In genomic region chr10:78802866-78803265, GRCh38 we compare ENCODE assay signal across 10 cellular contexts.
DNase-seq lines count a peak whose midpoint lies in the region; ATAC-seq lines count a peak whose summit lies in the region.
"Had no signal": no experiment of that assay in that cellular context is flagged by ENCODE, and none has a peak within 500 bp of the region (broad histone marks: within the 10 kb centered on the region; RNA-seq: fewer than 3 reads in every experiment).

No MANE protein-coding gene starts in this region.

- peaks cover 0 to 6% (median 0%) of the 10 kb centered on the region in 3 donors for H3K27me3 ChIP-seq in skeletal muscle tissue (ENCODE audit: control insufficient read depth in 3 of 3, insufficient read depth in 3 of 3, low read length in 3 of 3)
- H3K27me3 ChIP-seq: spleen had no signal

- peak overlapping the region; percentile 17 for H3K27ac ChIP-seq in skeletal muscle tissue (ENCODE audit: low read depth, low read length)

- H3K9ac ChIP-seq in skeletal muscle tissue (ENCODE audit: low read depth in 1 of 3, low read length in 3 of 3): no peak overlapping the region

- H3K36me3 ChIP-seq in skeletal muscle tissue (ENCODE audit: control insufficient read depth in 3 of 3, insufficient read depth in 3 of 3, low read length in 3 of 3): no peaks in the 10 kb centered on the region
- H3K36me3 ChIP-seq: spleen had no signal

- H3K4me1 ChIP-seq in skeletal muscle tissue (ENCODE audit: control insufficient read depth in 3 of 3, insufficient read depth in 3 of 3, low read length in 3 of 3): peaks cover 22 to 40% (median 31%) of the 10 kb centered on the region in 3 donors

- no peaks in the 10 kb centered on the region for H3K9me3 ChIP-seq in skeletal muscle tissue (ENCODE audit: control insufficient read depth in 3 of 3, low read length in 3 of 3)
- H3K9me3 ChIP-seq: spleen had no signal

- peak; percentile 50 for DNase-seq in GM04503 (ENCODE audit: low read depth)
- DNase-seq in amniotic epithelial cell (ENCODE audit: low read depth): peak; percentile 42
- DNase-seq in left ventricle myocardium superior: peak; percentile 79
- no peak for DNase-seq in NCI-H748 (lab: John Stamatoyannopoulos, UW; ENCODE audit: unreplicated experiment)
- no peak for DNase-seq in stimulated activated naive CD4-positive, alpha-beta T cell (lab: John Stamatoyannopoulos, UW)
- DNase-seq in NCI-H510A (lab: John Stamatoyannopoulos, UW): no peak
- DNase-seq: activated CD4-positive, alpha-beta T cell treated with anti-CD3 and anti-CD28 coated beads, Interleukin-2, amount 10 ng/mL, durations not matched to agents 7 days and 5 days; spleen had no signal

- ATAC-seq in left ventricle myocardium superior (peak; percentile 46), HG02870 (IDR thresholded peaks at IDR 0.05; ENCODE audit: unreplicated experiment) (no peak)

- intact Hi-C loops in left ventricle myocardium superior (cut with micrococcal nuclease): no loop called here

- no peak overlapping the region for H3K4me3 ChIP-seq in skeletal muscle tissue (ENCODE audit: low read length in 3 of 3)
- H3K4me3 ChIP-seq: spleen had no signal

Comparison
In these comparisons a context has a peak if more than half of its experiments do, and no peak if none do; other contexts are left out.
1. DNase-seq: peak in GM04503 (single experiment), amniotic epithelial cell (single experiment) and left ventricle myocardium superior (single experiment); none in NCI-H748 (single experiment), stimulated activated naive CD4-positive, alpha-beta T cell (0 of 6) and NCI-H510A (single experiment).